ENCODE assay signal across 8 cellular contexts in genomic region chr10:89643812-89644690, GRCh38. TPM values are rescaled to one million over a fixed set of nuclear protein-coding genes. Genes with fewer than 3 reads are reported as not detected.
DNase-seq lines count a peak whose midpoint lies in the region; ATAC-seq and TF ChIP-seq lines count a peak whose summit lies in the region.

No MANE protein-coding gene starts in this region.

- TF ChIP-seq CTCF in GM10248 (IDR thresholded peaks at IDR 0.05; ENCODE audit: control extremely low read depth, extremely low read depth, low read depth, missing control alignments) (no peak), NB4 (IDR thresholded peaks at IDR 0.05; ENCODE audit: low read depth, low read length) (no peak), cardiac muscle cell (IDR thresholded peaks at IDR 0.05; ENCODE audit: low read depth, low read length) (no peak), parathyroid adenoma (IDR thresholded peaks at IDR 0.05) (peak; percentile 6), type B pancreatic cell (conservative IDR thresholded peaks at IDR 0.05) (no peak)

- H3K4me1 Mint-ChIP-seq in type B pancreatic cell (ENCODE audit: unreplicated experiment) = peaks cover 24% of the 10 kb centered on the region

- H3K9ac ChIP-seq in SK-N-MC (ENCODE audit: insufficient read length) (peak overlapping the region; percentile 75), parathyroid adenoma (peak overlapping the region; percentile 15)

- no peaks in the 10 kb centered on the region for H3K27me3 Mint-ChIP-seq in type B pancreatic cell

- no peak overlapping the region for H3K27ac Mint-ChIP-seq in type B pancreatic cell

- CTCF ChIA-PET in GM10248 (lab: Yijun Ruan, JAX) = interaction anchor here (0.7 to 2.1 kb wide), 12 partner anchors 11 to 80 kb away, joined by 3 to 7 read pairs (median 4); partner anchors contain the start of gene KIF20B

- H3K9me3 ChIP-seq in SK-N-MC (ENCODE audit: low read depth, low read length) = no peaks in the 10 kb centered on the region
- H3K9me3 ChIP-seq in cardiac muscle cell (ENCODE audit: low read depth) = no peaks in the 10 kb centered on the region
- no peaks in the 10 kb centered on the region for H3K9me3 ChIP-seq in parathyroid adenoma (ENCODE audit: control insufficient read depth, low read length)

- H3K36me3 ChIP-seq in SK-N-MC (ENCODE audit: insufficient read depth, low read length) (no peaks in the 10 kb centered on the region), cardiac muscle cell (no peaks in the 10 kb centered on the region), parathyroid adenoma (ENCODE audit: control insufficient read depth, insufficient read depth, low read length) (no peaks in the 10 kb centered on the region)

- peak; percentile 92 for ATAC-seq in HG02571 (IDR thresholded peaks at IDR 0.05; ENCODE audit: unreplicated experiment)

- H3K4me1 ChIP-seq in cardiac muscle cell (ENCODE audit: low read depth) = peaks cover 35% of the 10 kb centered on the region
- H3K4me1 ChIP-seq in parathyroid adenoma = peaks cover 11% of the 10 kb centered on the region

- H3K9me3 Mint-ChIP-seq in type B pancreatic cell = no peaks in the 10 kb centered on the region

- peak overlapping the region; percentile 25; the same call in 1 of the 2 replicates for H3K27ac ChIP-seq in SK-N-MC
- H3K27ac ChIP-seq in cardiac muscle cell = peak overlapping the region; percentile 95
- peak overlapping the region; percentile 87 for H3K27ac ChIP-seq in parathyroid adenoma

- no peaks in the 10 kb centered on the region for H3K36me3 Mint-ChIP-seq in type B pancreatic cell

- H3K4me3 ChIP-seq in NB4 (ENCODE audit: low read depth, low read length) (peak overlapping the region; percentile 83), SK-N-MC (peak overlapping the region; percentile 85), cardiac muscle cell (peak overlapping the region; percentile 61), parathyroid adenoma (ENCODE audit: low read depth, low read length) (peak overlapping the region; percentile 76)

- H3K4me3 Mint-ChIP-seq in type B pancreatic cell = no peak overlapping the region

- H3K4me2 ChIP-seq in parathyroid adenoma (ENCODE audit: low read length) = peak overlapping the region; percentile 86

- peak; percentile 98 for TF ChIP-seq POLR2A in NB4 (IDR thresholded peaks at IDR 0.05; ENCODE audit: extremely low read depth, insufficient read length)

- POLR2A ChIA-PET in GM10248 (lab: Yijun Ruan, JAX) = interaction anchor here (0.7 to 1.3 kb wide), 7 partner anchors 10 to 57 kb away, joined by 3 to 12 read pairs (median 5); partner anchors contain the start of gene KIF20B

- H2AFZ ChIP-seq in parathyroid adenoma = peak overlapping the region; percentile 94

- DNase-seq in GM10248 (ENCODE audit: extremely low spot score) = peak; percentile 91
- peak; percentile 99 for DNase-seq in NB4 (ENCODE audit: low read depth)
- peak; percentile 53 for DNase-seq in SK-N-MC (ENCODE audit: low read depth, low spot score)
- DNase-seq in activated naive CD8-positive, alpha-beta T cell treated with anti-CD3 and anti-CD28 coated beads, Interleukin-2, amount 50 U/mL, for 16 hours (ENCODE audit: low read depth, low spot score) = peak; percentile 14
- DNase-seq in cardiac muscle cell (ENCODE audit: low read depth in 1 of 2, low spot score in 1 of 2) = peak; percentile 94 to 97
- peak; percentile 79 for DNase-seq in type B pancreatic cell (ENCODE audit: extremely low spot score, unreplicated experiment)

- H3K27me3 ChIP-seq in cardiac muscle cell = no peaks in the 10 kb centered on the region
- H3K27me3 ChIP-seq in parathyroid adenoma (ENCODE audit: control insufficient read depth, insufficient read depth, low read length) = no peaks in the 10 kb centered on the region

- H3K79me2 ChIP-seq in parathyroid adenoma = peaks cover 9% of the 10 kb centered on the region

RNA-seq across cellular contexts. Expression of gene PANK1, which starts 1.0 kb away (rescaled TPM):
- total RNA-seq in cardiac muscle cell = 16.9 and 34.2 TPM in 2 replicates
- polyA plus RNA-seq in cardiac muscle cell = 38.2 and 39.0 TPM in 2 replicates
- 32.5 and 33.5 TPM in 2 replicates for total RNA-seq in type B pancreatic cell (ENCODE audit: low replicate concordance)

RNA-seq across cellular contexts. Expression of gene KIF20B, which starts 57.3 kb away (rescaled TPM):
- total RNA-seq in cardiac muscle cell (3.2 and 12.1 TPM in 2 replicates), type B pancreatic cell (ENCODE audit: low replicate concordance) (21.3 and 36.9 TPM in 2 replicates)
- 8.3 and 39.4 TPM in 2 replicates for polyA plus RNA-seq in cardiac muscle cell

Comparison
In these comparisons a context has a peak if more than half of its experiments do, and no peak if none do; other contexts are left out.
1. Peak in every context shown above with its lines: DNase-seq, ATAC-seq, H3K4me3 ChIP-seq and H3K27ac ChIP-seq.
2. DNase-seq: peak in every context shown above with its lines; median percentile 99 in NB4; 96 in cardiac muscle cell; 91 in GM10248; 79 in type B pancreatic cell; 53 in SK-N-MC; 14 in activated naive CD8-positive, alpha-beta T cell treated with anti-CD3 and anti-CD28 coated beads, Interleukin-2, amount 50 U/mL, for 16 hours.
3. H3K27ac ChIP-seq: peak in every context shown above with its lines; median percentile 95 in cardiac muscle cell; 87 in parathyroid adenoma; 25 in SK-N-MC.